In genomic region chr14:89367449-89368120, GRCh38 we compare ENCODE assay signal across 11 cellular contexts. TPM values are rescaled to one million over a fixed set of nuclear protein-coding genes. Genes with fewer than 3 reads are reported as not detected.
DNase-seq lines count a peak whose midpoint lies in the region; TF ChIP-seq lines count a peak whose summit lies in the region.
"Had no signal": no experiment of that assay in that cellular context is flagged by ENCODE, and none has a peak within 500 bp of the region (broad histone marks: within the 10 kb centered on the region; RNA-seq: fewer than 3 reads in every experiment).

No MANE protein-coding gene starts in this region.

- intact Hi-C loops in stomach (cut with DNase I; ENCODE audit: low total_unique reads), result no loop called here

- CTCF ChIA-PET in SK-N-SH (lab: Yijun Ruan, JAX), result interaction anchor here (2.3 kb wide), 1 partner anchor 9 kb away, joined by 7 read pairs; no protein-coding TSS in a partner anchor

- peak; percentile 19 to 55 for TF ChIP-seq RAD21 in liver (IDR thresholded peaks at IDR 0.05)
- TF ChIP-seq RAD21 in SK-N-SH (IDR thresholded peaks at IDR 0.05; ENCODE audit: low read length), result no peak

- WGBS in liver, result 35% methylated on average over 18 of the region's 18 CpGs
- WGBS in stomach, 5 donors, result 41 to 59% (median 55%) methylated on average over 18 of the region's 18 CpGs
- 84% methylated on average over 18 of the region's 18 CpGs for WGBS in SK-N-SH (ENCODE audit: low lambda C conversion rate)

- DNase-seq in NCI-H1092 treated with DMSO at 0.1 percent for 48 hours (lab: John Stamatoyannopoulos, UW) (peak; percentile 76), NCI-H1092 (lab: John Stamatoyannopoulos, UW) (no peak), cerebellar cortex (ENCODE audit: low spot score) (peak; percentile 46), stomach (peak; percentile 47), DMS 273 treated with DMSO at 0.1 percent for 48 hours (lab: John Stamatoyannopoulos, UW) (no peak), SK-N-SH (no peak)
- no peak for DNase-seq in NK-92 treated with Interleukin-12 subunit alpha and Interleukin-12 subunit beta, amount 100 ng/mL, for 24 hours (lab: John Stamatoyannopoulos, UW)
- DNase-seq: 8988T, GF-D8 had no signal

- no peak for TF ChIP-seq POLR2A in stomach (IDR thresholded peaks at IDR 0.05)

- POLR2A ChIA-PET in SK-N-SH (lab: Yijun Ruan, JAX), result no interaction called here

- H3K4me2 ChIP-seq in SK-N-SH, result no peak overlapping the region

- H3K36me3 ChIP-seq in liver (ENCODE audit: control insufficient read depth in 4 of 4, insufficient read depth in 3 of 4, low read depth in 1 of 4, low read length in 3 of 4) (peaks cover 0 to 4% (median 0%) of the 10 kb centered on the region in 4 donors), stomach (no peaks in the 10 kb centered on the region), SK-N-SH (replicated peaks in 1 of 2; ENCODE audit: control insufficient read depth in 1 of 2, insufficient read depth in 2 of 2, low read length in 1 of 2) (peaks cover 0 to 2% of the 10 kb centered on the region in 2 experiments)
- H3K36me3 ChIP-seq: prostate gland had no signal

- H3K4me1 ChIP-seq in liver (ENCODE audit: control insufficient read depth in 4 of 4, insufficient read depth in 4 of 4, low read length in 3 of 4) (peaks cover 17 to 75% (median 52%) of the 10 kb centered on the region in 4 donors), stomach (peaks cover 68 to 97% (median 80%) of the 10 kb centered on the region in 4 donors), SK-N-SH (ENCODE audit: control insufficient read depth in 1 of 2, insufficient read depth in 2 of 2, low read depth in 1 of 2, low read length in 1 of 2) (peaks cover 15 to 18% of the 10 kb centered on the region in 2 experiments; a peak in 2 of 4 replicates)
- H3K4me1 ChIP-seq: prostate gland had no signal

- H3K9me2 ChIP-seq in SK-N-SH, result no peaks in the 10 kb centered on the region

- TF ChIP-seq EP300 in stomach (IDR thresholded peaks at IDR 0.05), result no peak
- TF ChIP-seq EP300 in SK-N-SH (IDR thresholded peaks at IDR 0.05; ENCODE audit: borderline replicate concordance in 1 of 2, low read depth in 1 of 2, low read length in 1 of 2), result no peak

- no peak for TF ChIP-seq CTCF in liver (IDR thresholded peaks at IDR 0.05; ENCODE audit: low read depth, low read length, missing input control)
- TF ChIP-seq CTCF in stomach (IDR thresholded peaks at IDR 0.05), result no peak
- TF ChIP-seq CTCF in SK-N-SH (IDR thresholded peaks at IDR 0.05), result no peak

- H3K4me3 ChIP-seq in liver (ENCODE audit: low read depth in 1 of 3, low read length in 3 of 3), result peak overlapping the region in 2 of 3 donors; percentile 34 to 38
- peak overlapping the region in 2 of 4 donors; percentile 2 to 14 for H3K4me3 ChIP-seq in stomach
- H3K4me3 ChIP-seq in SK-N-SH (ENCODE audit: low read depth in 2 of 2, low read length in 1 of 2), result no peak overlapping the region
- H3K4me3 ChIP-seq: prostate gland had no signal

- peaks cover 19% of the 10 kb centered on the region for H3K79me2 ChIP-seq in SK-N-SH (ENCODE audit: insufficient read depth)

- H3K27ac ChIP-seq in liver (ENCODE audit: low read depth in 1 of 2, low read length in 2 of 2), result peak overlapping the region; percentile 77 to 79
- peak overlapping the region; percentile 10 to 79 (median 65) for H3K27ac ChIP-seq in stomach
- no peak overlapping the region; a peak in 1 of 4 replicates for H3K27ac ChIP-seq in SK-N-SH (ENCODE audit: low read depth in 2 of 2, low read length in 1 of 2)

- H3K9me3 ChIP-seq in liver (ENCODE audit: control insufficient read depth in 4 of 4, low read length in 3 of 4) (no peaks in the 10 kb centered on the region), stomach (no peaks in the 10 kb centered on the region), SK-N-SH (no peaks in the 10 kb centered on the region)
- H3K9me3 ChIP-seq: prostate gland had no signal

- H2AFZ ChIP-seq in SK-N-SH (ENCODE audit: low read depth), result no peak overlapping the region

- peak overlapping the region in 1 of 2 donors; percentile 57 for H3K9ac ChIP-seq in liver (ENCODE audit: low read depth in 1 of 2, low read length in 2 of 2)
- H3K9ac ChIP-seq in SK-N-SH, result no peak overlapping the region

- no peaks in the 10 kb centered on the region; the same call in 1 of the 2 replicates for H4K20me1 ChIP-seq in SK-N-SH (ENCODE audit: insufficient read depth)

- H3F3A ChIP-seq in SK-N-SH (replicated peaks; ENCODE audit: insufficient read depth), result no peaks in the 10 kb centered on the region

- no peaks in the 10 kb centered on the region for H3K27me3 ChIP-seq in liver (ENCODE audit: control insufficient read depth in 4 of 4, insufficient read depth in 4 of 4, low read length in 3 of 4)
- no peaks in the 10 kb centered on the region for H3K27me3 ChIP-seq in stomach
- no peaks in the 10 kb centered on the region for H3K27me3 ChIP-seq in SK-N-SH (ENCODE audit: insufficient read depth)

TF ChIP-seq in liver, 16 proteins besides CTCF, POLR2A, EP300 and RAD21 (continues in another document):
- TF ChIP-seq TAF1 (conservative IDR thresholded peaks at IDR 0.05) (no peak), ATF3 (IDR thresholded peaks at IDR 0.05) (peak; percentile 47), REST (IDR thresholded peaks at IDR 0.05) (peak; percentile 77), RXRA (IDR thresholded peaks at IDR 0.05) (peak; percentile 74 to 76), NR2F2 (IDR thresholded peaks at IDR 0.05) (no peak), YY1 (IDR thresholded peaks at IDR 0.05) (peak; percentile 45), HNF4G (IDR thresholded peaks at IDR 0.05) (no peak)

TF ChIP-seq in SK-N-SH, 30 proteins besides CTCF, POLR2A, EP300 and RAD21:
- TF ChIP-seq FOSL2 (IDR thresholded peaks at IDR 0.05; ENCODE audit: borderline replicate concordance, low read depth) (no peak), TAF1 (IDR thresholded peaks at IDR 0.05; ENCODE audit: borderline replicate concordance, low read depth, low read length) (no peak), FOXM1 (IDR thresholded peaks at IDR 0.05; ENCODE audit: low read depth) (no peak), PBX3 (IDR thresholded peaks at IDR 0.05) (no peak), RFX5 (IDR thresholded peaks at IDR 0.05; ENCODE audit: low read length) (no peak), POLR2AphosphoS5 (IDR thresholded peaks at IDR 0.05; ENCODE audit: low read depth, low read length) (no peak), MAX (IDR thresholded peaks at IDR 0.05; ENCODE audit: low read depth) (no peak)

RNA-seq across cellular contexts. Expression of gene FOXN3, which starts 49.4 kb away (rescaled TPM):
- total RNA-seq in liver, result 10 to 100 TPM; 37.7 to 44.8 TPM
- 10 to 100 TPM; 17.8 to 32.8 TPM for polyA plus RNA-seq in liver
- total RNA-seq in stomach, result 100 to 1,000 TPM in 3 of 5 donors, 10 to 100 TPM in 2; 37.4 to 126 (median 100) TPM
- 10 to 100 TPM; 12.5 to 38.5 (median 23.0) TPM for polyA plus RNA-seq in stomach
- 9.8 and 12.0 TPM in 2 replicates for polyA plus RNA-seq in SK-N-SH (2012; rRNA removed)
- polyA plus RNA-seq in SK-N-SH (2012; cell fraction: cytosol; rRNA removed), result 10.5 and 11.9 TPM in 2 replicates
- 9.6 and 9.8 TPM in 2 replicates for polyA plus RNA-seq in SK-N-SH (2012; cell fraction: nucleus; rRNA removed)

Comparison
In these comparisons a context has a peak if more than half of its experiments do, and no peak if none do; other contexts are left out.
1. DNase-seq: peak in NCI-H1092 treated with DMSO at 0.1 percent for 48 hours (single experiment), cerebellar cortex (single experiment) and stomach (single experiment); none in NCI-H1092 (single experiment), DMS 273 treated with DMSO at 0.1 percent for 48 hours (single experiment), NK-92 treated with Interleukin-12 subunit alpha and Interleukin-12 subunit beta, amount 100 ng/mL, for 24 hours (single experiment) and SK-N-SH (single experiment).
2. H3K27ac ChIP-seq: peak in liver (2 of 2) and stomach (5 of 5); none in SK-N-SH (0 of 2).
3. H3K4me3 ChIP-seq: peak in liver (2 of 3); none in SK-N-SH (0 of 2).